8 cellular contexts compared by ENCODE assay signal in genomic region chr9:35658144-35658893, GRCh38. TPM values are rescaled to one million over a fixed set of nuclear protein-coding genes. Genes with fewer than 3 reads are reported as not detected.
A peak's percentile ranks its signal among the peaks of the same experiment; 100 is the strongest.
DNase-seq lines count a peak whose midpoint lies in the region; ATAC-seq and TF ChIP-seq lines count a peak whose summit lies in the region.

A gene with protein sequence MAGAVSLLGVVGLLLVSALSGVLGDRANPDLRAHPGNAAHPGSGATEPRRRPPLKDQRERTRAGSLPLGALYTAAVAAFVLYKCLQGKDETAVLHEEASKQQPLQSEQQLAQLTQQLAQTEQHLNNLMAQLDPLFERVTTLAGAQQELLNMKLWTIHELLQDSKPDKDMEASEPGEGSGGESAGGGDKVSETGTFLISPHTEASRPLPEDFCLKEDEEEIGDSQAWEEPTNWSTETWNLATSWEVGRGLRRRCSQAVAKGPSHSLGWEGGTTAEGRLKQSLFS (plus strand): TSS chr9:35658292. CDS start chr9:35658380, 88 bp downstream.

- POLR2A ChIA-PET in activated CD4-positive, alpha-beta T cell treated with anti-CD3 and anti-CD28 coated beads for 36 hours (lab: Charles Lee) = interaction anchor here (0.7 to 1.4 kb wide), 4 partner anchors 10 to 74 kb away, joined by 3 to 4 read pairs (median 3); partner anchors contain the start of gene CREB3

- CTCF ChIA-PET in activated CD4-positive, alpha-beta T cell treated with anti-CD3 and anti-CD28 coated beads for 36 hours (lab: Charles Lee) = interaction anchor here (0.5 to 6.7 kb wide), 33 partner anchors 8 to 1012 kb away, joined by 3 to 89 read pairs (median 4); partner anchors contain the start of genes CA9, CD72, CREB3 and GALT

- intact Hi-C loops in activated CD4-positive, alpha-beta T cell treated with anti-CD3 and anti-CD28 coated beads for 36 hours (cut with DNase I, micrococcal nuclease) = loop anchor here (1.0 to 10.0 kb wide), 16 partner anchors 38 to 671 kb away; partner anchors contain the start of genes GBA2 (in 2 of the 2), RGP1 (in 2 of the 2), ATOSB (in 1 of the 2) and CD72 (in 1 of the 2)

- peak within 1 kb of the TSS; percentile 98 for H3K27ac Mint-ChIP-seq in activated CD4-positive, alpha-beta T cell treated with anti-CD3 and anti-CD28 coated beads for 36 hours

- peak; percentile 35 for TF ChIP-seq CTCF in AG10803 (conservative IDR thresholded peaks at IDR 0.05; ENCODE audit: low read length)

- peaks cover 37% of the 10 kb centered on the region for H3K36me3 Mint-ChIP-seq in activated CD4-positive, alpha-beta T cell treated with anti-CD3 and anti-CD28 coated beads for 36 hours (ENCODE audit: low read depth)

- H3K4me1 Mint-ChIP-seq in activated CD4-positive, alpha-beta T cell treated with anti-CD3 and anti-CD28 coated beads for 36 hours = peaks cover 68% of the 10 kb centered on the region

- ATAC-seq in GM19023 (IDR thresholded peaks at IDR 0.05; ENCODE audit: unreplicated experiment) = peak; percentile 66
- ATAC-seq in HG03280 (IDR thresholded peaks at IDR 0.05; ENCODE audit: unreplicated experiment) = peak; percentile 61
- peak; percentile 63 for ATAC-seq in activated CD4-positive, alpha-beta T cell treated with anti-CD3 and anti-CD28 coated beads for 36 hours

- no peaks in the 10 kb centered on the region for H3K9me3 Mint-ChIP-seq in activated CD4-positive, alpha-beta T cell treated with anti-CD3 and anti-CD28 coated beads for 36 hours (ENCODE audit: low read depth)

- DNase-seq in AG10803 (ENCODE audit: low read depth) (peak; percentile 75), NCI-H460 (ENCODE audit: extremely low read depth, low read depth) (peak; percentile 72), cerebellum (ENCODE audit: low spot score) (peak; percentile 95), kidney tubule cell (ENCODE audit: low spot score) (peak; percentile 88)
- peak; percentile 87 for DNase-seq in activated CD4-positive, alpha-beta T cell treated with anti-CD3 and anti-CD28 coated beads for 36 hours
- peak; percentile 74 to 81 for DNase-seq in stimulated activated CD4-positive, alpha-beta T cell treated with anti-CD3 and anti-CD28 coated beads, Interleukin-1b, Interleukin-23, amount 100 ng/mL, for 4 hours (ENCODE audit: low read depth in 2 of 2)

- peaks cover 2% of the 10 kb centered on the region for H3K27me3 Mint-ChIP-seq in activated CD4-positive, alpha-beta T cell treated with anti-CD3 and anti-CD28 coated beads for 36 hours

- H3K4me3 Mint-ChIP-seq in activated CD4-positive, alpha-beta T cell treated with anti-CD3 and anti-CD28 coated beads for 36 hours = peak within 1 kb of the TSS; percentile 80

- peak within 1 kb of the TSS; percentile 91 for H3K4me3 ChIP-seq in AG10803 (ENCODE audit: low read length)

RNA-seq across cellular contexts. Expression of the gene that starts here (rescaled TPM):
- 6.3 and 8.4 TPM in 2 replicates for total RNA-seq in NCI-H460 (2014; rRNA removed; shearing (Covaris generic))
- 5.9 and 20.4 TPM in 2 replicates for polyA plus RNA-seq in NCI-H460 (2014; cell fraction: nucleus; rRNA removed)
- total RNA-seq in activated CD4-positive, alpha-beta T cell treated with anti-CD3 and anti-CD28 coated beads for 36 hours = 10 to 100 TPM in 1 of 2 experiments, 1 to 10 TPM in 1; 7.9 to 10.4 TPM
- 8.9 TPM for total RNA-seq in cerebellum

Comparison
In these comparisons a context has a peak if more than half of its experiments do, and no peak if none do; other contexts are left out.
1. Peak in every context shown above with its lines: DNase-seq, ATAC-seq and H3K4me3 ChIP-seq.